37 cellular contexts compared by ENCODE assay signal in genomic region chr10:73401636-73402035, GRCh38. TPM values are rescaled to one million over a fixed set of nuclear protein-coding genes. Genes with fewer than 3 reads are reported as not detected.
DNase-seq lines count a peak whose midpoint lies in the region; ATAC-seq, FAIRE-seq and TF ChIP-seq lines count a peak whose summit lies in the region.
"Had no signal": no experiment of that assay in that cellular context is flagged by ENCODE, and none has a peak within 500 bp of the region (broad histone marks: within the 10 kb centered on the region; RNA-seq: fewer than 3 reads in every experiment).

No MANE protein-coding gene starts in this region.

- peaks cover 18% of the 10 kb centered on the region for H3K4me1 Mint-ChIP-seq in T-helper 17 cell
- peaks cover 16% of the 10 kb centered on the region for H3K4me1 Mint-ChIP-seq in dendritic cell treated with granulocyte-macrophage colony-stimulating factor and Interleukin-4, amounts not matched to agents 40 ng/mL and 50 ng/mL, for 4 days (ENCODE audit: low read depth)
- H3K4me1 Mint-ChIP-seq in memory B cell: peaks cover 14% of the 10 kb centered on the region

- H3K4me1 ChIP-seq in HepG2 (ENCODE audit: insufficient read depth, low read length) (no peaks in the 10 kb centered on the region), right lobe of liver (peaks cover 0 to 4% (median 0%) of the 10 kb centered on the region in 4 donors)
- H3K4me1 ChIP-seq: A549; BE2C; BLaER1; BLaER1 treated with 17β-estradiol and CSF1 and Interleukin-3, amounts not matched to agents 10 nM and 100 nM had no signal

- no TSS peak for BruUV-seq in HepG2 (replicated peaks; lab: Mats Ljungman, UMichigan)

- H3K27me3 ChIP-seq in HepG2 (ENCODE audit: control insufficient read depth in 1 of 2, insufficient read depth in 2 of 2, low read length in 2 of 2) (no peaks in the 10 kb centered on the region), right lobe of liver (no peaks in the 10 kb centered on the region)
- H3K27me3 ChIP-seq: BE2C; BLaER1; BLaER1 treated with 17β-estradiol and CSF1 and Interleukin-3, amounts not matched to agents 10 nM and 100 nM had no signal

- H3K9me3 Mint-ChIP-seq in dendritic cell treated with granulocyte-macrophage colony-stimulating factor and Interleukin-4, amounts not matched to agents 40 ng/mL and 50 ng/mL, for 4 days: no peaks in the 10 kb centered on the region
- no peaks in the 10 kb centered on the region for H3K9me3 Mint-ChIP-seq in memory B cell
- H3K9me3 Mint-ChIP-seq: CD14-positive monocyte; CD4-positive, alpha-beta T cell; CD4-positive, CD25-positive, alpha-beta regulatory T cell; CD8-positive, alpha-beta memory T cell; CD8-positive, alpha-beta T cell had no signal

- H3K4me3 ChIP-seq in HepG2 (replicated peaks in 1 of 3; ENCODE audit: insufficient read depth in 1 of 3, low read depth in 2 of 3, low read length in 3 of 3) (no peak overlapping the region), right lobe of liver (no peak overlapping the region)
- H3K4me3 ChIP-seq: A549; BLaER1; BLaER1 treated with 17β-estradiol and CSF1 and Interleukin-3, amounts not matched to agents 10 nM and 100 nM had no signal

- CTCF ChIA-PET in HepG2 (lab: Yijun Ruan, JAX; ENCODE audit: low intra/inter-chr PET ratio, low total read pairs): no interaction called here

- H3K27ac Mint-ChIP-seq in T-helper 17 cell (peak overlapping the region; percentile 86), memory B cell (peak overlapping the region; percentile 73)
- H3K27ac Mint-ChIP-seq in dendritic cell treated with granulocyte-macrophage colony-stimulating factor and Interleukin-4, amounts not matched to agents 40 ng/mL and 50 ng/mL, for 4 days: peak overlapping the region; percentile 33
- H3K27ac Mint-ChIP-seq: B cell; CD4-positive, alpha-beta T cell; CD8-positive, alpha-beta T cell had no signal

- H3K27me3 Mint-ChIP-seq in T-helper 17 cell (no peaks in the 10 kb centered on the region), memory B cell (no peaks in the 10 kb centered on the region)
- H3K27me3 Mint-ChIP-seq in dendritic cell treated with granulocyte-macrophage colony-stimulating factor and Interleukin-4, amounts not matched to agents 40 ng/mL and 50 ng/mL, for 4 days: no peaks in the 10 kb centered on the region
- H3K27me3 Mint-ChIP-seq: B cell; CD4-positive, alpha-beta memory T cell; CD4-positive, alpha-beta T cell; CD4-positive, CD25-positive, alpha-beta regulatory T cell; CD8-positive, alpha-beta memory T cell had no signal

- H3K4me2 ChIP-seq in HepG2 (ENCODE audit: low read depth, low read length): no peak overlapping the region
- H3K4me2 ChIP-seq: A549; BLaER1; BLaER1 treated with 17β-estradiol and CSF1 and Interleukin-3, amounts not matched to agents 10 nM and 100 nM had no signal

- in situ Hi-C loops in HepG2 (cut with HindIII; ENCODE audit: extremely low pct_ligation_motif_present, low pct_unique_long_range_greater_than_20kb): no loop called here

- TF ChIP-seq EP300 in HepG2 (IDR thresholded peaks at IDR 0.05; ENCODE audit: low read depth in 2 of 2, low read length in 2 of 2) (no peak), HepG2 (CRISPR knock-in tag; IDR thresholded peaks at IDR 0.05; ENCODE audit: borderline replicate concordance) (no peak)

- TF ChIP-seq CTCF in HepG2 (CRISPR knock-in tag; IDR thresholded peaks at IDR 0.05) (no peak), right lobe of liver (IDR thresholded peaks at IDR 0.05) (no peak)

- ATAC-seq in HepG2 (no peak), right lobe of liver (no peak), T-helper 17 cell (no peak), memory B cell (ENCODE audit: low read depth) (no peak), HG02763 (IDR thresholded peaks at IDR 0.05; ENCODE audit: unreplicated experiment) (no peak)
- ATAC-seq: A549; CD8-positive, alpha-beta T cell had no signal

- H3K79me2 ChIP-seq in HepG2 (ENCODE audit: insufficient read depth, low read length): peaks cover 57% of the 10 kb centered on the region

- H4K20me1 ChIP-seq in HepG2 (ENCODE audit: insufficient read depth, low read length): peaks cover 5% of the 10 kb centered on the region

- H3K9ac ChIP-seq in HepG2 (ENCODE audit: insufficient read depth, low read depth, low read length): no peak overlapping the region
- H3K9ac ChIP-seq: BLaER1; BLaER1 treated with 17β-estradiol and CSF1 and Interleukin-3, amounts not matched to agents 10 nM and 100 nM had no signal

- intact Hi-C loops in HepG2 (cut with micrococcal nuclease; ENCODE audit: unreplicated experiment): no loop called here
- intact Hi-C loops in right lobe of liver (cut with DNase I): no loop called here
- intact Hi-C loops in dendritic cell treated with granulocyte-macrophage colony-stimulating factor and Interleukin-4, amounts not matched to agents 40 ng/mL and 50 ng/mL, for 4 days (cut with micrococcal nuclease): loop anchor here (10.0 kb wide), 1 partner anchor 93 kb away; the partner anchor contains the start of gene PPP3CB

- no peaks in the 10 kb centered on the region for H3K9me3 ChIP-seq in HepG2 (ENCODE audit: low read length)
- no peaks in the 10 kb centered on the region for H3K9me3 ChIP-seq in right lobe of liver
- H3K9me3 ChIP-seq in T-helper 17 cell (ENCODE audit: control insufficient read depth, low read length, poor library complexity, severe bottlenecking): no peaks in the 10 kb centered on the region
- H3K9me3 ChIP-seq: A549; BE2C; BLaER1; BLaER1 treated with 17β-estradiol and CSF1 and Interleukin-3, amounts not matched to agents 10 nM and 100 nM; Caco-2 had no signal

- POLR2A ChIA-PET in HepG2 (lab: Yijun Ruan, JAX): no interaction called here

- TF ChIP-seq POLR2A in HepG2 (IDR thresholded peaks at IDR 0.05; ENCODE audit: insufficient read depth in 1 of 2, low read depth in 2 of 2, low read length in 2 of 2) (no peak), right lobe of liver (IDR thresholded peaks at IDR 0.05) (no peak)

- H3K36me3 ChIP-seq in HepG2 (replicated peaks in 1 of 2; ENCODE audit: control insufficient read depth in 1 of 2, insufficient read depth in 2 of 2, low read length in 2 of 2): peaks cover 5 to 20% of the 10 kb centered on the region in 2 experiments; a peak in 4 of 5 replicates
- peaks cover 0 to 25% (median 10%) of the 10 kb centered on the region in 4 donors for H3K36me3 ChIP-seq in right lobe of liver
- H3K36me3 ChIP-seq: BE2C had no signal

- no peak for TF ChIP-seq RAD21 in HepG2 (CRISPR knock-in tag; IDR thresholded peaks at IDR 0.05)

- H3K27ac ChIP-seq in HepG2 (ENCODE audit: extremely low read length, insufficient read depth, low read length) (no peak overlapping the region), right lobe of liver (no peak overlapping the region)
- H3K27ac ChIP-seq: 22Rv1; A549; BLaER1; BLaER1 treated with 17β-estradiol and CSF1 and Interleukin-3, amounts not matched to agents 10 nM and 100 nM; C4-2B had no signal

- H3K36me3 Mint-ChIP-seq in T-helper 17 cell (ENCODE audit: low read depth) (peaks cover 2% of the 10 kb centered on the region), memory B cell (peaks cover 13% of the 10 kb centered on the region)
- H3K36me3 Mint-ChIP-seq in dendritic cell treated with granulocyte-macrophage colony-stimulating factor and Interleukin-4, amounts not matched to agents 40 ng/mL and 50 ng/mL, for 4 days (ENCODE audit: low read depth): peaks cover 65% of the 10 kb centered on the region

- H3K4me3 Mint-ChIP-seq in T-helper 17 cell: no peak overlapping the region
- H3K4me3 Mint-ChIP-seq in dendritic cell treated with granulocyte-macrophage colony-stimulating factor and Interleukin-4, amounts not matched to agents 40 ng/mL and 50 ng/mL, for 4 days: no peak overlapping the region
- H3K4me3 Mint-ChIP-seq in memory B cell: no peak overlapping the region
- H3K4me3 Mint-ChIP-seq: B cell; CD14-positive monocyte; CD4-positive, alpha-beta T cell; CD4-positive, CD25-positive, alpha-beta regulatory T cell; CD8-positive, alpha-beta memory T cell; CD8-positive, alpha-beta T cell had no signal

- H2AFZ ChIP-seq in HepG2 (ENCODE audit: low read length): no peak overlapping the region

- no peak for FAIRE-seq in HepG2 (lab: Jason Lieb, UNC)
- FAIRE-seq: A204.1, A549, D721Med had no signal

- no peak for DNase-seq in HepG2 (ENCODE audit: low spot score)
- DNase-seq in right lobe of liver: no peak
- no peak for DNase-seq in T-helper 17 cell
- DNase-seq in memory B cell (ENCODE audit: low spot score in 2 of 2): no peak
- no peak for DNase-seq in GM03348 (ENCODE audit: low spot score)
- no peak for DNase-seq in activated naive CD4-positive, alpha-beta T cell treated with anti-CD3 and anti-CD28 coated beads, Interleukin-2, amount 50 U/mL, for 16 hours
- DNase-seq: 8988T; ACHN; AML-193; BE2C; C1 segment of cervical spinal cord; Caco-2; Calu3; CD4-positive, alpha-beta memory T cell; CD4-positive, alpha-beta T cell; CD4-positive, CD25-positive, alpha-beta regulatory T cell; CD8-positive, alpha-beta memory T cell; CD8-positive, alpha-beta T cell; COR-L47; DMS 273 treated with DMSO at 0.1 percent for 48 hours; DMS153; DMS53; DMS79; DMS79 treated with DMSO at 0.1 percent for 48 hours; DND-41; EL had no signal

- WGBS in HepG2 (ENCODE audit: low lambda C conversion rate): 97% methylated on average over 6 of the region's 6 CpGs
- WGBS in right lobe of liver (ENCODE audit: insufficient coverage, low coverage, low lambda C conversion rate, missing lambda C conversion rate): 84% methylated on average over 6 of the region's 6 CpGs

RNA-seq across cellular contexts. Expression of gene ANXA7, which starts 12.2 kb away (rescaled TPM):
- total RNA-seq in HepG2 (2016; rRNA removed; fragmentation: Illumina TruSeq; extraction: Trizol) (89.0 and 139 TPM in 2 replicates), right lobe of liver (100 to 1,000 TPM in 4 of 6 experiments, 10 to 100 TPM in 2; 79.6 to 139 (median 102) TPM), T-helper 17 cell (100 to 1,000 TPM in 1 of 2 donors, 10 to 100 TPM in 1; 94.9 to 117 TPM)
- total RNA-seq in HepG2 (2016; cell fraction: cytosol; rRNA removed; fragmentation: Illumina TruSeq; extraction: Trizol; ENCODE audit: low read depth): 10.5 and 13.7 TPM in 2 replicates
- 94.2 and 145 TPM in 2 replicates for total RNA-seq in HepG2 (2016; cell fraction: insoluble cytoplasmic fraction; rRNA removed; fragmentation: Illumina TruSeq; extraction: Trizol)
- 21.5 and 22.7 TPM in 2 replicates for total RNA-seq in HepG2 (2016; cell fraction: membrane; rRNA removed; fragmentation: Illumina TruSeq; extraction: Trizol)
- 39.7 and 46.6 TPM in 2 replicates for total RNA-seq in HepG2 (2016; cell fraction: nucleus; rRNA removed; fragmentation: Illumina TruSeq; extraction: Trizol)
- polyA plus RNA-seq in HepG2 (2011; rRNA removed): 54.8 and 59.4 TPM in 2 replicates
- polyA plus RNA-seq in HepG2 (2011; cell fraction: cytosol; rRNA removed): 38.7 and 48.7 TPM in 2 replicates
- polyA plus RNA-seq in HepG2 (2011; cell fraction: nucleus; rRNA removed): 28.0 and 34.8 TPM in 2 replicates
- polyA plus RNA-seq in HepG2 (2012): 48.1 and 51.9 TPM in 2 replicates
- polyA plus RNA-seq in HepG2 (2016; cell fraction: cytosol; fragmentation: Illumina TruSeq; extraction: Trizol; ENCODE audit: low read depth): 7.4 and 8.4 TPM in 2 replicates
- polyA plus RNA-seq in HepG2 (2016; cell fraction: insoluble cytoplasmic fraction; fragmentation: Illumina TruSeq; extraction: Trizol; ENCODE audit: low read depth): 157 and 162 TPM in 2 replicates
- polyA plus RNA-seq in HepG2 (2016; cell fraction: membrane; fragmentation: Illumina TruSeq; extraction: Trizol; ENCODE audit: low read depth): 13.1 and 14.0 TPM in 2 replicates
- polyA plus RNA-seq in HepG2 (2016; cell fraction: nucleus; fragmentation: Illumina TruSeq; extraction: Trizol; ENCODE audit: insufficient read depth, low read depth): 64.1 and 68.1 TPM in 2 replicates
- polyA minus RNA-seq in HepG2 (2011; rRNA and poly(A)+ RNA removed; ENCODE audit: low replicate concordance): 99.7 and 122 TPM in 2 replicates
- polyA minus RNA-seq in HepG2 (2011; cell fraction: cytosol; rRNA and poly(A)+ RNA removed): 42.4 and 48.0 TPM in 2 replicates
- polyA minus RNA-seq in HepG2 (2011; cell fraction: nucleus; rRNA and poly(A)+ RNA removed): 29.0 and 39.9 TPM in 2 replicates

RNA-seq across cellular contexts. Expression of gene MSS51, which starts 31.7 kb away (rescaled TPM):
- total RNA-seq in HepG2 (2016; rRNA removed; fragmentation: Illumina TruSeq; extraction: Trizol) (0.18 and 0.91 TPM in 2 replicates), right lobe of liver (under 1 TPM; 0.19 to 0.73 (median 0.62) TPM), T-helper 17 cell (1 to 10 TPM; 2.2 to 2.6 TPM)
- total RNA-seq in HepG2 (2016; cell fraction: cytosol; rRNA removed; fragmentation: Illumina TruSeq; extraction: Trizol; ENCODE audit: low read depth): 0.09 and 0.20 TPM in 2 replicates
- total RNA-seq in HepG2 (2016; cell fraction: insoluble cytoplasmic fraction; rRNA removed; fragmentation: Illumina TruSeq; extraction: Trizol): 0.25 and 0.78 TPM in 2 replicates
- 0.12 and 0.24 TPM in 2 replicates for total RNA-seq in HepG2 (2016; cell fraction: membrane; rRNA removed; fragmentation: Illumina TruSeq; extraction: Trizol)
- 1.7 and 1.8 TPM in 2 replicates for total RNA-seq in HepG2 (2016; cell fraction: nucleus; rRNA removed; fragmentation: Illumina TruSeq; extraction: Trizol)
- polyA plus RNA-seq in HepG2 (2011; rRNA removed): 2.3 and 2.4 TPM in 2 replicates
- 0.52 and 0.54 TPM in 2 replicates for polyA plus RNA-seq in HepG2 (2011; cell fraction: cytosol; rRNA removed)
- 7.4 and 7.6 TPM in 2 replicates for polyA plus RNA-seq in HepG2 (2011; cell fraction: nucleus; rRNA removed)
- 0.76 and 1.1 TPM in 2 replicates for polyA plus RNA-seq in HepG2 (2012)
- polyA plus RNA-seq in HepG2 (2016; cell fraction: cytosol; fragmentation: Illumina TruSeq; extraction: Trizol; ENCODE audit: low read depth): 0.09 TPM in 1 of 2 replicates, not detected in the other
- 0.12 and 0.15 TPM in 2 replicates for polyA plus RNA-seq in HepG2 (2016; cell fraction: insoluble cytoplasmic fraction; fragmentation: Illumina TruSeq; extraction: Trizol; ENCODE audit: low read depth)
- polyA plus RNA-seq in HepG2 (2016; cell fraction: membrane; fragmentation: Illumina TruSeq; extraction: Trizol; ENCODE audit: low read depth): 0.11 and 0.16 TPM in 2 replicates
- polyA plus RNA-seq in HepG2 (2016; cell fraction: nucleus; fragmentation: Illumina TruSeq; extraction: Trizol; ENCODE audit: insufficient read depth, low read depth): 2.8 and 3.4 TPM in 2 replicates
- polyA minus RNA-seq in HepG2 (2011; rRNA and poly(A)+ RNA removed; ENCODE audit: low replicate concordance): 2.2 and 2.7 TPM in 2 replicates
- polyA minus RNA-seq in HepG2 (2011; cell fraction: cytosol; rRNA and poly(A)+ RNA removed): 0.26 and 0.30 TPM in 2 replicates
- polyA minus RNA-seq in HepG2 (2011; cell fraction: nucleus; rRNA and poly(A)+ RNA removed): 6.8 and 7.6 TPM in 2 replicates
- polyA plus RNA-seq: CD14-positive monocyte had no signal

RNA-seq across cellular contexts. Expression of gene CFAP70, which starts 43.0 kb away (rescaled TPM):
- total RNA-seq in HepG2 (2016; rRNA removed; fragmentation: Illumina TruSeq; extraction: Trizol) (0.13 and 0.27 TPM in 2 replicates), right lobe of liver (1 to 10 TPM in 5 of 6 experiments, under 1 TPM in 1; 0.98 to 2.6 (median 1.4) TPM), T-helper 17 cell (1 to 10 TPM; 2.4 to 2.6 TPM)
- 0.09 TPM in 1 of 2 replicates, not detected in the other for total RNA-seq in HepG2 (2016; cell fraction: cytosol; rRNA removed; fragmentation: Illumina TruSeq; extraction: Trizol; ENCODE audit: low read depth)
- 0.24 and 0.25 TPM in 2 replicates for total RNA-seq in HepG2 (2016; cell fraction: insoluble cytoplasmic fraction; rRNA removed; fragmentation: Illumina TruSeq; extraction: Trizol)
- total RNA-seq in HepG2 (2016; cell fraction: membrane; rRNA removed; fragmentation: Illumina TruSeq; extraction: Trizol): 0.06 and 0.10 TPM in 2 replicates
- total RNA-seq in HepG2 (2016; cell fraction: nucleus; rRNA removed; fragmentation: Illumina TruSeq; extraction: Trizol): 0.37 and 0.47 TPM in 2 replicates
- 0.33 and 0.38 TPM in 2 replicates for polyA plus RNA-seq in HepG2 (2011; rRNA removed)
- polyA plus RNA-seq in HepG2 (2011; cell fraction: cytosol; rRNA removed): 0.08 and 0.14 TPM in 2 replicates
- polyA plus RNA-seq in HepG2 (2011; cell fraction: nucleus; rRNA removed): 0.59 and 0.73 TPM in 2 replicates
- 0.24 and 0.31 TPM in 2 replicates for polyA plus RNA-seq in HepG2 (2012)
- not detected in 2 replicates for polyA plus RNA-seq in HepG2 (2016; cell fraction: cytosol; fragmentation: Illumina TruSeq; extraction: Trizol; ENCODE audit: low read depth)
- 0.05 and 0.12 TPM in 2 replicates for polyA plus RNA-seq in HepG2 (2016; cell fraction: insoluble cytoplasmic fraction; fragmentation: Illumina TruSeq; extraction: Trizol; ENCODE audit: low read depth)
- polyA plus RNA-seq in HepG2 (2016; cell fraction: membrane; fragmentation: Illumina TruSeq; extraction: Trizol; ENCODE audit: low read depth): not detected in 2 replicates
- 0.79 and 0.90 TPM in 2 replicates for polyA plus RNA-seq in HepG2 (2016; cell fraction: nucleus; fragmentation: Illumina TruSeq; extraction: Trizol; ENCODE audit: insufficient read depth, low read depth)
- 0.14 and 0.98 TPM in 2 replicates for polyA minus RNA-seq in HepG2 (2011; rRNA and poly(A)+ RNA removed; ENCODE audit: low replicate concordance)
- not detected in 2 replicates for polyA minus RNA-seq in HepG2 (2011; cell fraction: cytosol; rRNA and poly(A)+ RNA removed)
- polyA minus RNA-seq in HepG2 (2011; cell fraction: nucleus; rRNA and poly(A)+ RNA removed): 1.1 and 1.5 TPM in 2 replicates
- polyA plus RNA-seq: CD8-positive, alpha-beta memory T cell had no signal

Comparison
In these comparisons a context has a peak if more than half of its experiments do, and no peak if none do; other contexts are left out.
1. H3K27ac Mint-ChIP-seq: peak in every context shown above with its lines; median percentile 86 in T-helper 17 cell; 73 in memory B cell; 33 in dendritic cell treated with granulocyte-macrophage colony-stimulating factor and Interleukin-4, amounts not matched to agents 40 ng/mL and 50 ng/mL, for 4 days.